Comparison of ENCODE assay signal across 36 cellular contexts in genomic region chr12:93908264-93908663, GRCh38.
"Had no signal": no experiment of that assay in that cellular context is flagged by ENCODE, and none has a peak within 500 bp of the region (broad histone marks: within the 10 kb centered on the region; RNA-seq: fewer than 3 reads in every experiment).

No MANE protein-coding gene starts in this region.

- H3K9me3 ChIP-seq: esophagus muscularis mucosa, gastrocnemius medialis, heart left ventricle had no signal

- DNase-seq: activated B cell treated with CpG ODN at 0.5 μM for 24 hours; activated CD4-positive, alpha-beta T cell treated with anti-CD3 and anti-CD28 coated beads for 48 hours; activated CD4-positive, alpha-beta T cell treated with anti-CD3 and anti-CD28 coated beads, Interleukin-2, amount 50 U/mL, for 1 hour; activated CD4-positive, alpha-beta T cell treated with anti-CD3 and anti-CD28 coated beads, Interleukin-2, amount 50 U/mL, for 48 hours; activated CD8-positive, alpha-beta memory T cell treated with anti-CD3 and anti-CD28 coated beads for 24 hours; activated CD8-positive, alpha-beta T cell treated with anti-CD3 and anti-CD28 coated beads for 36 hours; activated effector memory CD4-positive, alpha-beta T cell treated with Interleukin-2 at 50 U/mL for 16 hours; activated gamma-delta T cell treated with Interleukin-2 at 50 U/mL for 16 hours; activated naive CD4-positive, alpha-beta T cell treated with anti-CD3 and anti-CD28 coated beads, Interleukin-2, amount 50 U/mL, for 16 hours; activated naive CD4-positive, alpha-beta T cell treated with Interleukin-2 at 50 U/mL for 16 hours; activated T-cell treated with anti-CD3 and anti-CD28 coated beads, Interleukin-2, amount 50 U/mL, for 4 hours; amniotic stem cell; anterior cingulate cortex; caudate nucleus; cerebellar nuclear complex; dorsolateral prefrontal cortex; effector memory CD4-positive, alpha-beta T cell; endodermal cell; erythroblast; gastrocnemius medialis; glutamatergic neuron; T-helper 1 cell; T-helper 17 cell; T1000; WERI-Rb-1 had no signal

- H3K4me3 ChIP-seq: coronary artery, esophagus muscularis mucosa, gastrocnemius medialis, heart left ventricle had no signal

- H3K27me3 ChIP-seq: brain microvascular endothelial cell, dorsolateral prefrontal cortex, esophagus muscularis mucosa, foreskin keratinocyte, gastrocnemius medialis, heart left ventricle had no signal

- H3K36me3 ChIP-seq: brain microvascular endothelial cell, esophagus muscularis mucosa, gastrocnemius medialis, heart left ventricle, WERI-Rb-1 had no signal

- H3K9me3 Mint-ChIP-seq: activated B cell treated with CpG ODN at 0.5 μM for 24 hours; activated CD8-positive, alpha-beta T cell treated with anti-CD3 and anti-CD28 coated beads for 36 hours; activated T-cell treated with anti-CD3 and anti-CD28 coated beads, Interleukin-2, amount 50 U/mL, for 4 hours; activated T-helper 17 cell treated with anti-CD3 and anti-CD28 coated beads, Interleukin-2, amount 50 U/mL, for 72 hours; dendritic cell treated with granulocyte-macrophage colony-stimulating factor and Interleukin-4, amounts not matched to agents 40 ng/mL and 50 ng/mL, for 4 days had no signal

- FAIRE-seq: astrocyte had no signal

- H3K4me3 Mint-ChIP-seq: activated B cell treated with CpG ODN at 0.5 μM for 24 hours; activated CD8-positive, alpha-beta T cell treated with anti-CD3 and anti-CD28 coated beads for 36 hours; activated naive CD8-positive, alpha-beta T cell; activated T-cell treated with anti-CD3 and anti-CD28 coated beads, Interleukin-2, amount 50 U/mL, for 4 hours; activated T-helper 17 cell treated with anti-CD3 and anti-CD28 coated beads, Interleukin-2, amount 50 U/mL, for 72 hours; dendritic cell treated with granulocyte-macrophage colony-stimulating factor and Interleukin-4, amounts not matched to agents 40 ng/mL and 50 ng/mL, for 4 days; endodermal cell; T-helper 17 cell; T-helper 2 cell treated with Interferon-gamma antibody and Interleukin-4, amounts not matched to agents 5 μg/mL and 100 μg/mL, for 36 hours had no signal

- H3K27me3 Mint-ChIP-seq: activated CD8-positive, alpha-beta T cell treated with anti-CD3 and anti-CD28 coated beads for 36 hours; activated naive CD8-positive, alpha-beta T cell; activated T-helper 17 cell treated with anti-CD3 and anti-CD28 coated beads, Interleukin-2, amount 50 U/mL, for 72 hours; dendritic cell treated with granulocyte-macrophage colony-stimulating factor and Interleukin-4, amounts not matched to agents 40 ng/mL and 50 ng/mL, for 4 days; T-helper 17 cell had no signal

- ATAC-seq: activated CD4-positive, CD25-positive, alpha-beta regulatory T cell treated with anti-CD3 and anti-CD28 coated beads, Interleukin-2, amount 50 U/mL, for 24 hours; activated CD8-positive, alpha-beta T cell treated with anti-CD3 and anti-CD28 coated beads for 36 hours; activated T-cell treated with anti-CD3 and anti-CD28 coated beads, Interleukin-2, amount 50 U/mL, for 4 hours; activated T-helper 17 cell treated with anti-CD3 and anti-CD28 coated beads, Interleukin-2, amount 50 U/mL, for 72 hours; T-helper 17 cell had no signal

- H3K36me3 Mint-ChIP-seq: activated naive CD8-positive, alpha-beta T cell had no signal

- H3K27ac Mint-ChIP-seq: activated B cell treated with CpG ODN at 0.5 μM for 24 hours; activated CD8-positive, alpha-beta T cell treated with anti-CD3 and anti-CD28 coated beads for 36 hours; activated naive CD8-positive, alpha-beta T cell; activated T-helper 17 cell treated with anti-CD3 and anti-CD28 coated beads, Interleukin-2, amount 50 U/mL, for 72 hours; dendritic cell treated with granulocyte-macrophage colony-stimulating factor and Interleukin-4, amounts not matched to agents 40 ng/mL and 50 ng/mL, for 4 days; endodermal cell; T-helper 17 cell; T-helper 2 cell treated with Interferon-gamma antibody and Interleukin-4, amounts not matched to agents 5 μg/mL and 100 μg/mL, for 36 hours had no signal

- H3K27ac ChIP-seq: brain microvascular endothelial cell, coronary artery, esophagus muscularis mucosa, foreskin keratinocyte, gastrocnemius medialis, WERI-Rb-1 had no signal

- H3K4me1 ChIP-seq: foreskin keratinocyte, gastrocnemius medialis had no signal
